ENCODE assay signal across 1 cellular context in the genomic region with DNA sequence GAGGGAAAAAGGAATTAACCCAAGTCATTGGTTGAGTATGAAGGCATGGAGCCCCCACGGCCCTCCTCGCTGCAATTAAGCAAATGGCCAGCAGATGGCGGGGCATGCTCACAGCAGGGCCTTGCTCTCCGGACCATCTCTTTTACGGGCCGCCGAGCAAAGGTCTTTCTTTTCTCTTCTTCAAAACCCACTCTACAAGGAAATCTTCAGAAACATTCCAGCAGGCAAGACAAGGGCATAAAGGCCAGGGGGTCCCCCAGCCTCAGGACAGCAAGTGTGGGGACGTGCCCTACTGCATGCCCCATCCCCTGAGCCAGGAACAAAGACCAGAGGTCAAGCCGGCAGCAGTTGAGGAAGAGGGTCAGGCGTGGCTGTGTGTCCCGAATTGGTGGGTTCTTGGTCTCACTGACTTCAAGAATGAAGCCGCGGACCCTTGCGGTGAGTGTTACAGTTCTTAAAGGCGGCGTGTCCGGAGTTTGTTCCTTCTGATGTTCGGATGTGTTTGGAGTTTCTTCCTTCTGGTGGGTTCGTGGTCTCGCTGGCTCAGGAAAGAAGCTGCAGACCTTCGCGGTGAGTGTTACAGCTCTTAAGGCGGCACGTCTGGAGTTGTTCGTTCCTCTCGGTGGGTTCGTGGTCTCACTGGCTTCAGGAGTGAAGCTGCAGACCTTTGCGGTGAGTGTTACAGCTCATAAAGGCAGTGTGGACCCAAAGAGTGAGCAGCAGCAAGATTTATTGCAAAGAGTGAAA.
TF ChIP-seq lines count a peak whose summit lies in the region.

No MANE protein-coding gene starts in this region.

TF ChIP-seq in GM12878, 131 proteins besides CTCF, POLR2A, EP300 and RAD21 (continued from another document):
- TF ChIP-seq ZNF592 (IDR thresholded peaks at IDR 0.05) (0 out of 2 replicates have a peak, but pooled peaks have one; percentile 10), POU2F2 (IDR thresholded peaks at IDR 0.05; ENCODE audit: borderline replicate concordance, low read depth, low read length) (peak; percentile 65; the same call in 1 of the 3 replicates), SMC3 (IDR thresholded peaks at IDR 0.05; ENCODE audit: borderline replicate concordance, low read length) (peak; percentile 99), GATAD2B (conservative IDR thresholded peaks at IDR 0.05; ENCODE audit: low read depth) (0 out of 2 replicates have a peak, but pooled peaks have one; percentile 49), HDGF (IDR thresholded peaks at IDR 0.05) (0 out of 2 replicates have a peak, but pooled peaks have one; percentile 39)
